In genomic region chr10:31754803-31755624, GRCh38 we compare ENCODE assay signal across 12 cellular contexts.
DNase-seq lines count a peak whose midpoint lies in the region; ATAC-seq, FAIRE-seq and TF ChIP-seq lines count a peak whose summit lies in the region.
"Had no signal": no experiment of that assay in that cellular context is flagged by ENCODE, and none has a peak within 500 bp of the region (broad histone marks: within the 10 kb centered on the region; RNA-seq: fewer than 3 reads in every experiment).

No MANE protein-coding gene starts in this region.

- peaks cover 17 to 33% (median 25%) of the 10 kb centered on the region in 3 donors for H3K4me1 ChIP-seq in pancreas

- intact Hi-C loops in pancreas (cut with DNase I), result no loop called here

- H3K4me1 Mint-ChIP-seq in activated naive CD8-positive, alpha-beta T cell treated with anti-CD3 and anti-CD28 coated beads, Interleukin-2, amount 50 U/mL, for 24 hours, result peaks cover 14% of the 10 kb centered on the region

- DNase-seq in EL (peak; percentile 47), fibroblast of mammary gland (ENCODE audit: low read depth) (peak; percentile 33), pancreas (peak in 5 of 6 donors; percentile 40 to 69 (median 55)), HuH-7 (ENCODE audit: low spot score) (no peak), GM12892 (ENCODE audit: insufficient read length) (no peak), COLO829 (ENCODE audit: low spot score) (no peak)
- no peak for DNase-seq in activated naive CD8-positive, alpha-beta T cell treated with anti-CD3 and anti-CD28 coated beads, Interleukin-2, amount 50 U/mL, for 24 hours
- DNase-seq: activated CD4-positive, alpha-beta memory T cell treated with anti-CD3 and anti-CD28 coated beads, Interleukin-2, amount 10 ng/mL, durations not matched to agents 7 days and 5 days; brain microvascular endothelial cell; DMS79; foreskin melanocyte had no signal

- FAIRE-seq in pancreas (lab: Jason Lieb, UNC) (no peak), GM12892 (lab: Jason Lieb, UNC) (no peak)

- peak overlapping the region; percentile 1 to 79 (median 46) for H3K27ac ChIP-seq in pancreas
- H3K27ac ChIP-seq: brain microvascular endothelial cell had no signal

- ATAC-seq in pancreas, result peak in 2 of 4 donors; percentile 6 to 47
- no peak for ATAC-seq in activated naive CD8-positive, alpha-beta T cell treated with anti-CD3 and anti-CD28 coated beads, Interleukin-2, amount 50 U/mL, for 24 hours

- no peak overlapping the region for H3K4me3 Mint-ChIP-seq in activated naive CD8-positive, alpha-beta T cell treated with anti-CD3 and anti-CD28 coated beads, Interleukin-2, amount 50 U/mL, for 24 hours
- H3K4me3 Mint-ChIP-seq: activated CD4-positive, alpha-beta memory T cell treated with anti-CD3 and anti-CD28 coated beads, Interleukin-2, amount 10 ng/mL, durations not matched to agents 7 days and 5 days had no signal

- H3K27ac Mint-ChIP-seq in activated naive CD8-positive, alpha-beta T cell treated with anti-CD3 and anti-CD28 coated beads, Interleukin-2, amount 50 U/mL, for 24 hours, result no peak overlapping the region
- H3K27ac Mint-ChIP-seq: activated CD4-positive, alpha-beta memory T cell treated with anti-CD3 and anti-CD28 coated beads, Interleukin-2, amount 10 ng/mL, durations not matched to agents 7 days and 5 days had no signal

- WGBS in pancreas, 2 donors, result 37 to 38% methylated on average over 14 of the region's 14 CpGs

- no peaks in the 10 kb centered on the region for H3K27me3 Mint-ChIP-seq in activated naive CD8-positive, alpha-beta T cell treated with anti-CD3 and anti-CD28 coated beads, Interleukin-2, amount 50 U/mL, for 24 hours
- H3K27me3 Mint-ChIP-seq: activated CD4-positive, alpha-beta memory T cell treated with anti-CD3 and anti-CD28 coated beads, Interleukin-2, amount 10 ng/mL, durations not matched to agents 7 days and 5 days had no signal

- no peak overlapping the region for H3K4me3 ChIP-seq in fibroblast of mammary gland (ENCODE audit: control insufficient read depth, low read depth, low read length)
- no peak overlapping the region for H3K4me3 ChIP-seq in pancreas

- TF ChIP-seq CTCF in fibroblast of mammary gland (conservative IDR thresholded peaks at IDR 0.05; ENCODE audit: control insufficient read depth, insufficient read depth, low read depth, low read length), result no peak
- TF ChIP-seq CTCF in pancreas (IDR thresholded peaks at IDR 0.05), result no peak

- H3K27me3 ChIP-seq in pancreas, result no peaks in the 10 kb centered on the region
- H3K27me3 ChIP-seq: brain microvascular endothelial cell had no signal

- H3K9me3 Mint-ChIP-seq in activated naive CD8-positive, alpha-beta T cell treated with anti-CD3 and anti-CD28 coated beads, Interleukin-2, amount 50 U/mL, for 24 hours, result no peaks in the 10 kb centered on the region
- H3K9me3 Mint-ChIP-seq: activated CD4-positive, alpha-beta memory T cell treated with anti-CD3 and anti-CD28 coated beads, Interleukin-2, amount 10 ng/mL, durations not matched to agents 7 days and 5 days had no signal

- H3K9me3 ChIP-seq in pancreas, result no peaks in the 10 kb centered on the region

- H3K36me3 ChIP-seq in pancreas, result no peaks in the 10 kb centered on the region
- H3K36me3 ChIP-seq: brain microvascular endothelial cell had no signal

- TF ChIP-seq POLR2A in GM12892 (IDR thresholded peaks at IDR 0.05; ENCODE audit: low read depth, low read length), result no peak

- no peaks in the 10 kb centered on the region for H3K36me3 Mint-ChIP-seq in activated naive CD8-positive, alpha-beta T cell treated with anti-CD3 and anti-CD28 coated beads, Interleukin-2, amount 50 U/mL, for 24 hours (ENCODE audit: low read depth)

TF ChIP-seq in PFSK-1, 5 proteins besides CTCF, POLR2A, EP300 and RAD21:
- no peak for TF ChIP-seq TAF1 (IDR thresholded peaks at IDR 0.05; ENCODE audit: borderline replicate concordance, insufficient read depth, low read length)
- TF ChIP-seq, protein P1, sequence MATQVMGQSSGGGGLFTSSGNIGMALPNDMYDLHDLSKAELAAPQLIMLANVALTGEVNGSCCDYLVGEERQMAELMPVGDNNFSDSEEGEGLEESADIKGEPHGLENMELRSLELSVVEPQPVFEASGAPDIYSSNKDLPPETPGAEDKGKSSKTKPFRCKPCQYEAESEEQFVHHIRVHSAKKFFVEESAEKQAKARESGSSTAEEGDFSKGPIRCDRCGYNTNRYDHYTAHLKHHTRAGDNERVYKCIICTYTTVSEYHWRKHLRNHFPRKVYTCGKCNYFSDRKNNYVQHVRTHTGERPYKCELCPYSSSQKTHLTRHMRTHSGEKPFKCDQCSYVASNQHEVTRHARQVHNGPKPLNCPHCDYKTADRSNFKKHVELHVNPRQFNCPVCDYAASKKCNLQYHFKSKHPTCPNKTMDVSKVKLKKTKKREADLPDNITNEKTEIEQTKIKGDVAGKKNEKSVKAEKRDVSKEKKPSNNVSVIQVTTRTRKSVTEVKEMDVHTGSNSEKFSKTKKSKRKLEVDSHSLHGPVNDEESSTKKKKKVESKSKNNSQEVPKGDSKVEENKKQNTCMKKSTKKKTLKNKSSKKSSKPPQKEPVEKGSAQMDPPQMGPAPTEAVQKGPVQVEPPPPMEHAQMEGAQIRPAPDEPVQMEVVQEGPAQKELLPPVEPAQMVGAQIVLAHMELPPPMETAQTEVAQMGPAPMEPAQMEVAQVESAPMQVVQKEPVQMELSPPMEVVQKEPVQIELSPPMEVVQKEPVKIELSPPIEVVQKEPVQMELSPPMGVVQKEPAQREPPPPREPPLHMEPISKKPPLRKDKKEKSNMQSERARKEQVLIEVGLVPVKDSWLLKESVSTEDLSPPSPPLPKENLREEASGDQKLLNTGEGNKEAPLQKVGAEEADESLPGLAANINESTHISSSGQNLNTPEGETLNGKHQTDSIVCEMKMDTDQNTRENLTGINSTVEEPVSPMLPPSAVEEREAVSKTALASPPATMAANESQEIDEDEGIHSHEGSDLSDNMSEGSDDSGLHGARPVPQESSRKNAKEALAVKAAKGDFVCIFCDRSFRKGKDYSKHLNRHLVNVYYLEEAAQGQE (IDR thresholded peaks at IDR 0.05; ENCODE audit: insufficient read depth in 1 of 2, low read depth in 2 of 2, low read length in 2 of 2), result peak; percentile 20 to 52; a peak in 1 of 4 replicates

Comparison
In these comparisons a context has a peak if more than half of its experiments do, and no peak if none do; other contexts are left out.
1. DNase-seq: peak in EL (single experiment), fibroblast of mammary gland (single experiment) and pancreas (5 of 6); none in HuH-7 (single experiment), GM12892 (single experiment), activated naive CD8-positive, alpha-beta T cell treated with anti-CD3 and anti-CD28 coated beads, Interleukin-2, amount 50 U/mL, for 24 hours (single experiment) and COLO829 (single experiment).